In the genomic region with DNA sequence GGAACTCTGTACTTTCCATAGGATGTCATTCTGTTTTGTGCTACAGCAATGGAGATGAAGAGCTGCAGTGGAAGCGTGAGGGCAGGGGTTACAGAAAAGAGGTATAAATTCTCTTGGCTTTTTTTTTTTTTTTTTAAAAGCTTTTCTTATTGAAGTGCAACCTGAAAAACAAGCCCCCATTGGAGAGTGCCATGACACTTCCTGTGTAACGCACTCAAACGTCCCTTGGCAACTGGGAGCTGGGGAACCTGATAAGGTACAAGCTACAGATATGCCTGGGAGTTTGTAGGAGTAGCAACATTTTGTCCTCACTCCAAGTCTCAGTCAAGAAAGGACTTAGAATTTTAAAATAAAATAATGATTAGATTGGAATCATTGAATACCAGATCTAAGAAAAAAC, we compare ENCODE assay signal across 22 cellular contexts.
"Had no signal": no experiment of that assay in that cellular context is flagged by ENCODE, and none has a peak within 500 bp of the region (broad histone marks: within the 10 kb centered on the region; RNA-seq: fewer than 3 reads in every experiment).

No MANE protein-coding gene starts in this region.

- DNase-seq: activated CD4-positive, alpha-beta T cell treated with anti-CD3 and anti-CD28 coated beads for 4 hours; activated CD8-positive, alpha-beta memory T cell treated with anti-CD3 and anti-CD28 coated beads, Interleukin-2, amount 50 U/mL, for 4 hours; activated CD8-positive, alpha-beta T cell treated with anti-CD3 and anti-CD28 coated beads, Interleukin-2, amount 10 ng/mL, durations not matched to agents 7 days and 5 days; activated gamma-delta T cell; activated T-cell treated with anti-CD3 and anti-CD28 coated beads, Interleukin-2, amount 50 U/mL, for 72 hours; amniotic stem cell; dorsolateral prefrontal cortex; endodermal cell; head of caudate nucleus; left cardiac atrium; pancreas; sigmoid colon; stimulated activated CD4-positive, alpha-beta T cell treated with anti-CD3 and anti-CD28 coated beads, Interleukin-12 subunit alpha, Interleukin-12 subunit beta, amount 100 ng/mL, for 4 hours; stimulated activated CD4-positive, alpha-beta T cell treated with anti-CD3 and anti-CD28 coated beads, Interleukin-2, amount 100 ng/mL, for 48 hours; stimulated activated naive B cell treated with anti-CD40 and anti-IgM and Interleukin-4, amounts not matched to agents 10 μg/mL and 1 μg/mL and 100 μg/mL, for 72 hours; thyroid gland had no signal

- H3K27ac ChIP-seq: neural progenitor cell, pancreas, thyroid gland had no signal

- H3K36me3 ChIP-seq: neural progenitor cell, pancreas, sigmoid colon, thyroid gland had no signal

- FAIRE-seq: frontal cortex, pancreas, TTC549, urothelium cell line had no signal

- H3K4me3 ChIP-seq: dorsolateral prefrontal cortex, lung, neural progenitor cell, pancreas, sigmoid colon, thyroid gland had no signal

- H2AFZ ChIP-seq: neural progenitor cell had no signal

- H3K4me1 ChIP-seq: pancreas had no signal

- ATAC-seq: activated CD8-positive, alpha-beta T cell treated with anti-CD3 and anti-CD28 coated beads, Interleukin-2, amount 10 ng/mL, durations not matched to agents 7 days and 5 days; activated T-cell treated with anti-CD3 and anti-CD28 coated beads, Interleukin-2, amount 50 U/mL, for 72 hours; left cardiac atrium; pancreas; stimulated activated naive B cell treated with anti-CD40 and anti-IgM and Interleukin-4, amounts not matched to agents 10 μg/mL and 1 μg/mL and 100 μg/mL, for 72 hours; WTC11 had no signal

- H3K9me3 ChIP-seq: pancreas, sigmoid colon, thyroid gland had no signal

- H3K4me2 ChIP-seq: neural progenitor cell had no signal

- H3K9ac ChIP-seq: neural progenitor cell had no signal

- H3K27me3 ChIP-seq: dorsolateral prefrontal cortex, neural progenitor cell, pancreas, sigmoid colon, thyroid gland had no signal
